Comparison of ENCODE assay signal across 8 cellular contexts in genomic region chr14:35818346-35819115, GRCh38. TPM values are rescaled to one million over a fixed set of nuclear protein-coding genes. Genes with fewer than 3 reads are reported as not detected.
A peak's percentile ranks its signal among the peaks of the same experiment; 100 is the strongest.
DNase-seq lines count a peak whose midpoint lies in the region; ATAC-seq, FAIRE-seq and TF ChIP-seq lines count a peak whose summit lies in the region.

No MANE protein-coding gene starts in this region.

- H3K9me3 ChIP-seq in T-helper 17 cell (ENCODE audit: control insufficient read depth, low read length, poor library complexity, severe bottlenecking) (no peaks in the 10 kb centered on the region), pancreas (no peaks in the 10 kb centered on the region)

- H3K36me3 Mint-ChIP-seq in T-helper 17 cell (ENCODE audit: low read depth): no peaks in the 10 kb centered on the region

- H3K4me1 ChIP-seq in KMS-11 (ENCODE audit: low read depth, poor library complexity, severe bottlenecking) (no peaks in the 10 kb centered on the region), pancreas (no peaks in the 10 kb centered on the region)

- WGBS in pancreas, 2 donors: 45 to 56% methylated on average over 13 of the region's 13 CpGs

- TF ChIP-seq CTCF in KMS-11 (conservative IDR thresholded peaks at IDR 0.05; ENCODE audit: low read depth, low read length) (peak; percentile 38; the same call in 1 of the 2 replicates), fibroblast of villous mesenchyme (IDR thresholded peaks at IDR 0.05; ENCODE audit: insufficient read depth, low read depth, low read length) (peak; percentile 63), pancreas (IDR thresholded peaks at IDR 0.05) (peak in 3 of 4 donors; percentile 45 to 57 (median 46))

- no peaks in the 10 kb centered on the region for H3K4me1 Mint-ChIP-seq in T-helper 17 cell

- H3K79me2 ChIP-seq in KMS-11 (ENCODE audit: insufficient read depth, low read depth): no peaks in the 10 kb centered on the region

- peaks cover 11% of the 10 kb centered on the region for H3K27me3 Mint-ChIP-seq in T-helper 17 cell

- no peak overlapping the region for H2AFZ ChIP-seq in KMS-11 (ENCODE audit: low read depth)

- no peak overlapping the region for H3K4me3 ChIP-seq in KMS-11 (IDR thresholded peaks at IDR 0.05; ENCODE audit: insufficient read depth, low read depth, low read length)
- H3K4me3 ChIP-seq in fibroblast of villous mesenchyme (ENCODE audit: low read depth, low read length): no peak overlapping the region
- no peak overlapping the region for H3K4me3 ChIP-seq in pancreas

- no peak overlapping the region for H3K4me3 Mint-ChIP-seq in T-helper 17 cell

- no peak overlapping the region for H3K4me2 ChIP-seq in KMS-11

- intact Hi-C loops in pancreas (cut with DNase I): no loop called here

- peak; percentile 52 for ATAC-seq in T-helper 17 cell
- ATAC-seq in pancreas: peak; percentile 60 to 90 (median 86)
- no peak for ATAC-seq in HG02763 (IDR thresholded peaks at IDR 0.05; ENCODE audit: unreplicated experiment)
- ATAC-seq in HG03095 (IDR thresholded peaks at IDR 0.05; ENCODE audit: unreplicated experiment): no peak

- H3K27ac Mint-ChIP-seq in T-helper 17 cell: no peak overlapping the region

- DNase-seq in SHP77 (lab: John Stamatoyannopoulos, UW) (peak; percentile 26 to 33), SHP77 treated with DMSO at 0.1 percent for 48 hours (lab: John Stamatoyannopoulos, UW) (no peak), T-helper 17 cell (no peak), fibroblast of villous mesenchyme (ENCODE audit: low read depth) (peak; percentile 50), pancreas (peak in 2 of 6 donors; percentile 11 to 35)

- H3K27me3 ChIP-seq in KMS-11 (ENCODE audit: insufficient read depth, low read depth) (no peaks in the 10 kb centered on the region), pancreas (no peaks in the 10 kb centered on the region)

- H3K36me3 ChIP-seq in KMS-11 (ENCODE audit: insufficient read depth): no peaks in the 10 kb centered on the region
- no peaks in the 10 kb centered on the region for H3K36me3 ChIP-seq in pancreas

- no peak for FAIRE-seq in pancreas (lab: Jason Lieb, UNC)

- no peak overlapping the region for H3K9ac ChIP-seq in KMS-11

- no peak overlapping the region for H3K27ac ChIP-seq in KMS-11
- H3K27ac ChIP-seq in pancreas: no peak overlapping the region

- H4K20me1 ChIP-seq in KMS-11 (ENCODE audit: insufficient read depth): no peaks in the 10 kb centered on the region

RNA-seq across cellular contexts. Expression of gene BRMS1L, which starts 7.6 kb away (rescaled TPM):
- 10 to 100 TPM in 1 of 2 donors, 1 to 10 TPM in 1; 5.3 to 15.4 TPM for total RNA-seq in T-helper 17 cell
- total RNA-seq in fibroblast of villous mesenchyme: 4.2 and 5.6 TPM in 2 replicates
- total RNA-seq in pancreas: 1 to 10 TPM; 1.5 to 3.7 (median 2.0) TPM
- 1 to 10 TPM; 1.5 to 3.8 TPM for polyA plus RNA-seq in pancreas

RNA-seq across cellular contexts. Expression of gene RALGAPA1, which starts 9.4 kb away (rescaled TPM):
- total RNA-seq in T-helper 17 cell (10 to 100 TPM; 79.0 to 79.4 TPM), fibroblast of villous mesenchyme (42.2 and 57.9 TPM in 2 replicates), pancreas (10 to 100 TPM; 27.0 to 35.4 (median 29.5) TPM)
- 10 to 100 TPM; 16.0 to 19.7 TPM for polyA plus RNA-seq in pancreas

Comparison
In these comparisons a context has a peak if more than half of its experiments do, and no peak if none do; other contexts are left out.
1. DNase-seq: peak in SHP77 (2 of 2) and fibroblast of villous mesenchyme (single experiment); none in SHP77 treated with DMSO at 0.1 percent for 48 hours (single experiment) and T-helper 17 cell (0 of 3).
2. ATAC-seq: peak in T-helper 17 cell (single experiment) and pancreas (4 of 4); none in HG02763 (single experiment) and HG03095 (single experiment).
3. Peak in every context shown above with its lines, with median percentiles within 50 percentile points of each other: CTCF ChIP-seq.